Comparison of ENCODE assay signal across 14 cellular contexts in genomic region chr7:40808409-40808942, GRCh38.
DNase-seq lines count a peak whose midpoint lies in the region; ATAC-seq and TF ChIP-seq lines count a peak whose summit lies in the region.
"Had no signal": no experiment of that assay in that cellular context is flagged by ENCODE, and none has a peak within 500 bp of the region (broad histone marks: within the 10 kb centered on the region; RNA-seq: fewer than 3 reads in every experiment).

No MANE protein-coding gene starts in this region.

- no peaks in the 10 kb centered on the region for H3F3A ChIP-seq in smooth muscle cell (ENCODE audit: low read depth)

- H3K4me3 ChIP-seq in fibroblast of pulmonary artery (replicated peaks; ENCODE audit: low read depth, low read length) (no peak overlapping the region), smooth muscle cell (no peak overlapping the region)

- H3K27ac ChIP-seq in smooth muscle cell (ENCODE audit: low read depth): peak overlapping the region; percentile 75
- H3K27ac ChIP-seq: KMS-11 had no signal

- peaks cover 7% of the 10 kb centered on the region for H3K79me2 ChIP-seq in smooth muscle cell (ENCODE audit: low read depth)

- H3K9me3 ChIP-seq in smooth muscle cell (replicated peaks; ENCODE audit: low read depth): no peaks in the 10 kb centered on the region

- no peak overlapping the region for H2AFZ ChIP-seq in smooth muscle cell (ENCODE audit: low read depth)

- DNase-seq in GM04504 (ENCODE audit: low read depth): peak; percentile 99
- peak; percentile 50 for DNase-seq in T1000 (lab: John Stamatoyannopoulos, UW)
- DNase-seq in fibroblast of pulmonary artery (ENCODE audit: low read depth): peak; percentile 98
- DNase-seq in smooth muscle cell (lab: John Stamatoyannopoulos, UW; ENCODE audit: unreplicated experiment): no peak
- no peak for DNase-seq in NCI-H2196 treated with DMSO at 0.1 percent for 48 hours (lab: John Stamatoyannopoulos, UW; ENCODE audit: unreplicated experiment)
- no peak for DNase-seq in DMS153 treated with DMSO at 0.1 percent for 48 hours (lab: John Stamatoyannopoulos, UW; ENCODE audit: unreplicated experiment)
- DNase-seq in NAMALWA (ENCODE audit: low spot score): no peak
- DNase-seq: activated CD4-positive, alpha-beta T cell treated with anti-CD3 and anti-CD28 coated beads for 4 hours; activated effector memory CD4-positive, alpha-beta T cell treated with anti-CD3 and anti-CD28 coated beads, Interleukin-2, amount 50 U/mL, for 16 hours; DMS79; NCI-H2227 treated with DMSO at 0.1 percent for 48 hours; SIG-M5 had no signal

- H3K27me3 ChIP-seq in smooth muscle cell (ENCODE audit: low read depth): no peaks in the 10 kb centered on the region

- peaks cover 6% of the 10 kb centered on the region for H3K4me1 ChIP-seq in smooth muscle cell (ENCODE audit: low read depth)

- no peaks in the 10 kb centered on the region for H4K20me1 ChIP-seq in smooth muscle cell (ENCODE audit: low read depth)

- peak overlapping the region; percentile 53 for H3K4me2 ChIP-seq in smooth muscle cell
- H3K4me2 ChIP-seq: KMS-11 had no signal

- no peak for TF ChIP-seq CTCF in fibroblast of pulmonary artery (IDR thresholded peaks at IDR 0.05; ENCODE audit: low read length, missing control alignments)
- no peak for TF ChIP-seq CTCF in smooth muscle cell (IDR thresholded peaks at IDR 0.05; ENCODE audit: borderline replicate concordance, insufficient read depth, poor library complexity, severe bottlenecking)

- ATAC-seq in GM18502 (IDR thresholded peaks at IDR 0.05; ENCODE audit: poor library complexity, unreplicated experiment): no peak

- H3K36me3 ChIP-seq in smooth muscle cell (ENCODE audit: low read depth): no peaks in the 10 kb centered on the region

- H3K9ac ChIP-seq in smooth muscle cell (ENCODE audit: low read depth): no peak overlapping the region
- H3K9ac ChIP-seq: KMS-11 had no signal

Comparison
In these comparisons a context has a peak if more than half of its experiments do, and no peak if none do; other contexts are left out.
1. DNase-seq: peak in GM04504 (single experiment), T1000 (single experiment) and fibroblast of pulmonary artery (single experiment); none in smooth muscle cell (single experiment), NCI-H2196 treated with DMSO at 0.1 percent for 48 hours (single experiment), DMS153 treated with DMSO at 0.1 percent for 48 hours (single experiment) and NAMALWA (single experiment).